30 cellular contexts compared by ENCODE assay signal in the genomic region with DNA sequence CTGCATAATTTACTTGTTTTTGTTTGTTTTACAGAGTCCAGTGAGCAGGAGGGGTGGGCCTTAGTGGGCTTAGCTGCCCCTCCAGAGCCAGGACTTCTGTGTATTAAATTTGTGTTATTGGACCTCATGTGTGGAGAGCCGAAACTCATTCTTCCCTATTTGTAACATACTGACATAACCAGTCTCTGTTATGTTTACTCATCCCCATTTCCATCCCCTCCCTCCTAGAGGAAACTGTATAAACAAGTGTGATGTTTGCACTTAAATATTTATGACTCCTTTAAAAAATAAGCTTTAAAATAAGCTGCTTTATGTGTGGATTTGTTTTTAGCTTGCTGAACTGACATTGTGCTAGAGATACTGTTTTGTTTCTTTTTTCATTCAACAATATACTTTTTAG. TPM values are rescaled to one million over a fixed set of nuclear protein-coding genes. Genes with fewer than 3 reads are reported as not detected.
DNase-seq lines count a peak whose midpoint lies in the region; ATAC-seq, FAIRE-seq and TF ChIP-seq lines count a peak whose summit lies in the region.
"Had no signal": no experiment of that assay in that cellular context is flagged by ENCODE, and none has a peak within 500 bp of the region (broad histone marks: within the 10 kb centered on the region; RNA-seq: fewer than 3 reads in every experiment).

No MANE protein-coding gene starts in this region.

- no peak for ATAC-seq in stimulated activated naive CD8-positive, alpha-beta T cell treated with anti-CD3 and anti-CD28 coated beads, Interleukin-15, Interleukin-2, amounts not matched to agents 100 U/mL and 50 U/mL, for 24 hours
- no peak for ATAC-seq in GM21786 (IDR thresholded peaks at IDR 0.05; ENCODE audit: unreplicated experiment)
- ATAC-seq: body of pancreas; CD8-positive, alpha-beta T cell; GM23338; left lobe of liver; natural killer cell treated with Interleukin-12 subunit alpha and Interleukin-12 subunit beta and Interleukin-15 and Interleukin-18, amount 100 ng/mL, for 72 hours had no signal

- TF ChIP-seq CTCF in OCI-LY7 (conservative IDR thresholded peaks at IDR 0.05; ENCODE audit: low read length) (no peak), D721Med (IDR thresholded peaks at IDR 0.05; ENCODE audit: insufficient read depth, missing control alignments) (no peak)

- peaks cover 20% of the 10 kb centered on the region for H3K9me3 ChIP-seq in OCI-LY7 (ENCODE audit: low read length)
- H3K9me3 ChIP-seq: body of pancreas, thyroid gland had no signal

- POLR2A ChIA-PET in OCI-LY7 (lab: Charles Lee), result interaction anchor here (0.7 to 1.5 kb wide), 3 partner anchors 14 to 32 kb away, joined by 3 to 5 read pairs (median 4); a partner anchor contains a TSS

- H3K27me3 Mint-ChIP-seq in stimulated activated naive CD8-positive, alpha-beta T cell treated with anti-CD3 and anti-CD28 coated beads, Interleukin-15, Interleukin-2, amounts not matched to agents 100 ng/mL and 50 ng/mL, for 24 hours, result no peaks in the 10 kb centered on the region
- H3K27me3 Mint-ChIP-seq: activated B cell treated with CpG ODN at 0.5 μM for 24 hours; natural killer cell treated with Interleukin-12 subunit alpha and Interleukin-12 subunit beta and Interleukin-15 and Interleukin-18, amount 100 ng/mL, for 72 hours had no signal

- BruUV-seq in OCI-LY7 (replicated peaks; lab: Mats Ljungman, UMichigan), result TSS peak; percentile 41

- H3K79me2 ChIP-seq in OCI-LY7 (ENCODE audit: insufficient read depth, low read depth, low read length), result peaks cover 54% of the 10 kb centered on the region

- no peaks in the 10 kb centered on the region for H4K20me1 ChIP-seq in OCI-LY7 (ENCODE audit: insufficient read depth, low read length)

- no peak overlapping the region for H3K4me2 ChIP-seq in OCI-LY7 (ENCODE audit: low read length)
- H3K4me2 ChIP-seq: GM23338 had no signal

- peaks cover 74% of the 10 kb centered on the region for H3K36me3 Mint-ChIP-seq in stimulated activated naive CD8-positive, alpha-beta T cell treated with anti-CD3 and anti-CD28 coated beads, Interleukin-15, Interleukin-2, amounts not matched to agents 100 ng/mL and 50 ng/mL, for 24 hours (ENCODE audit: low read depth)

- H3K4me1 ChIP-seq in OCI-LY7 (ENCODE audit: insufficient read depth, low read length, poor library complexity, severe bottlenecking), result no peaks in the 10 kb centered on the region

- no peak overlapping the region for H3K4me3 ChIP-seq in OCI-LY7 (ENCODE audit: low read depth, low read length, poor library complexity, severe bottlenecking)
- H3K4me3 ChIP-seq: body of pancreas, esophagus muscularis mucosa, GM23338, thyroid gland had no signal

- peaks cover 6% of the 10 kb centered on the region for H3K9me3 Mint-ChIP-seq in stimulated activated naive CD8-positive, alpha-beta T cell treated with anti-CD3 and anti-CD28 coated beads, Interleukin-15, Interleukin-2, amounts not matched to agents 100 ng/mL and 50 ng/mL, for 24 hours
- H3K9me3 Mint-ChIP-seq: natural killer cell treated with Interleukin-12 subunit alpha and Interleukin-12 subunit beta and Interleukin-15 and Interleukin-18, amount 100 ng/mL, for 72 hours had no signal

- H2AFZ ChIP-seq in OCI-LY7 (ENCODE audit: low read length), result no peak overlapping the region
- H2AFZ ChIP-seq: GM23338 had no signal

- H3K4me3 Mint-ChIP-seq in stimulated activated naive CD8-positive, alpha-beta T cell treated with anti-CD3 and anti-CD28 coated beads, Interleukin-15, Interleukin-2, amounts not matched to agents 100 ng/mL and 50 ng/mL, for 24 hours, result no peak overlapping the region
- H3K4me3 Mint-ChIP-seq: activated B cell treated with CpG ODN at 0.5 μM for 24 hours; CD8-positive, alpha-beta T cell; GM23338; natural killer cell treated with Interleukin-12 subunit alpha and Interleukin-12 subunit beta and Interleukin-15 and Interleukin-18, amount 100 ng/mL, for 72 hours had no signal

- FAIRE-seq in D721Med (lab: Jason Lieb, UNC), result no peak

- H3K27ac ChIP-seq in OCI-LY7 (ENCODE audit: low read depth, low read length, poor library complexity, severe bottlenecking) (no peak overlapping the region), epithelial cell of prostate (peak overlapping the region; percentile 40)
- H3K27ac ChIP-seq: body of pancreas, esophagus muscularis mucosa, thyroid gland had no signal

- intact Hi-C loops in OCI-LY7 (cut with micrococcal nuclease; ENCODE audit: unreplicated experiment), result no loop called here

- CTCF ChIA-PET in OCI-LY7 (lab: Charles Lee; ENCODE audit: unreplicated experiment), result no interaction called here

- no peaks in the 10 kb centered on the region for H3K9me2 ChIP-seq in OCI-LY7 (ENCODE audit: insufficient read depth, low read length)

- peak overlapping the region; percentile 49 for H3K27ac Mint-ChIP-seq in stimulated activated naive CD8-positive, alpha-beta T cell treated with anti-CD3 and anti-CD28 coated beads, Interleukin-15, Interleukin-2, amounts not matched to agents 100 ng/mL and 50 ng/mL, for 24 hours
- H3K27ac Mint-ChIP-seq: activated B cell treated with CpG ODN at 0.5 μM for 24 hours; GM23338; natural killer cell treated with Interleukin-12 subunit alpha and Interleukin-12 subunit beta and Interleukin-15 and Interleukin-18, amount 100 ng/mL, for 72 hours had no signal

- peaks cover 83% of the 10 kb centered on the region for H3K36me3 ChIP-seq in OCI-LY7 (ENCODE audit: insufficient read depth, low read length)

- peaks cover 55% of the 10 kb centered on the region for H3K4me1 Mint-ChIP-seq in stimulated activated naive CD8-positive, alpha-beta T cell treated with anti-CD3 and anti-CD28 coated beads, Interleukin-15, Interleukin-2, amounts not matched to agents 100 ng/mL and 50 ng/mL, for 24 hours (ENCODE audit: low read depth)
- H3K4me1 Mint-ChIP-seq: GM23338 had no signal

- no peak for DNase-seq in stimulated activated naive CD8-positive, alpha-beta T cell treated with anti-CD3 and anti-CD28 coated beads, Interleukin-15, Interleukin-2, amounts not matched to agents 100 U/mL and 50 U/mL, for 24 hours
- DNase-seq in OCI-LY7 (ENCODE audit: low spot score), result no peak
- DNase-seq in epithelial cell of prostate (ENCODE audit: low read depth, low spot score), result peak; percentile 41
- DNase-seq in D721Med (ENCODE audit: insufficient read length, low spot score), result no peak
- no peak for DNase-seq in GOT3 (lab: John Stamatoyannopoulos, UW)
- DNase-seq in NCI-H345 (lab: John Stamatoyannopoulos, UW), result no peak
- DNase-seq: activated B cell treated with CpG ODN at 0.5 μM for 24 hours; activated CD4-positive, alpha-beta T cell treated with anti-CD3 and anti-CD28 coated beads, Interleukin-2, amount 50 U/mL, for 48 hours; activated CD8-positive, alpha-beta memory T cell treated with anti-CD3 and anti-CD28 coated beads, Interleukin-2, amount 50 U/mL, for 4 hours; activated effector memory CD4-positive, alpha-beta T cell treated with Interleukin-2 at 50 U/mL for 16 hours; body of pancreas; CD8-positive, alpha-beta T cell; DMS53; effector CD4-positive, alpha-beta T cell; GF-D8; hypothalamus; Karpas-422; NCI-H1048; NCI-H187; NCI-H69; stimulated activated CD4-positive, alpha-beta T cell treated with anti-CD3 and anti-CD28 coated beads, Interleukin-12 subunit alpha, Interleukin-12 subunit beta, amount 100 ng/mL, for 4 hours; stimulated activated CD4-positive, alpha-beta T cell treated with anti-CD3 and anti-CD28 coated beads, Interleukin-4, amount 100 ng/mL, for 24 hours; stimulated activated naive CD4-positive, alpha-beta T cell treated with Interleukin-2 at 50 U/mL for 16 hours; thyroid gland had no signal

RNA-seq across cellular contexts. Expression of a gene that starts 13.8 kb away (rescaled TPM):
- total RNA-seq in OCI-LY7 (2014; rRNA removed; shearing (Covaris generic)), result 40.7 and 54.0 TPM in 2 replicates
- 51.1 and 57.8 TPM in 2 replicates for total RNA-seq in OCI-LY7 (2022)

RNA-seq across cellular contexts. Expression of a gene that starts 32.2 kb away (rescaled TPM):
- 5.1 and 9.2 TPM in 2 replicates for total RNA-seq in OCI-LY7 (2014; rRNA removed; shearing (Covaris generic))
- 4.7 and 7.7 TPM in 2 replicates for total RNA-seq in OCI-LY7 (2022)

RNA-seq across cellular contexts. Expression of a gene that starts 32.2 kb away (rescaled TPM):
- 29.5 and 31.1 TPM in 2 replicates for total RNA-seq in OCI-LY7 (2014; rRNA removed; shearing (Covaris generic))
- total RNA-seq in OCI-LY7 (2022), result 36.6 and 42.2 TPM in 2 replicates
